8 cellular contexts compared by ENCODE assay signal in the genomic region with DNA sequence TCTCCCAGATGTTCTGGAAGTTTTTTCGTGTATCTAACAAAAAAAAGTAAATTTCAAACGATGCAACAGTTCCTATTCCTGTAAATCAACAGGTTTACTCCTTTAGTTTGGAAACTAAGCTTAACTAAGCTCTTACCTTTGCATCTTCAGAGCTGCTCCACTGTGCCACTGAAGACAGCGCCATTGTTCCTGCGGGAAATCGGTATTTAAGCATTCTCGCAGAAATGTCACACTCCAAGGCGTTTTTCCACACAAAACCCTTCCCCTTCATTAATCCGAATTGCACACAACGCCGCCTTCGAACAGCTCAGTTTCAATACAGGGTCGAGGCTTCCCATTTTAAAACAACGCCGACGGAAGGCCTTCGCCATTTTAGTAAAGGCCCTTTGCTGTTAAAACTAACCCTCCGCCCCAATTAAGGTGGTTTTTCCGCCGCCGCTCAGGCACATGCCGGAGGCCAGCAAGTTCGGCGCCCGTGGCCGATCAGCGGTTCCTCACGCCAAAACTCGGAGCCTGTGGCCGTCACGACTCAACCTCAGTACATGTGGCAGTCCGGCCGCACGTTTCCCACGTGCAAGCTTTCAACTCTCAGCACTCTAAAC. TPM values are rescaled to one million over a fixed set of nuclear protein-coding genes. Genes with fewer than 3 reads are reported as not detected.
DNase-seq lines count a peak whose midpoint lies in the region; ATAC-seq and TF ChIP-seq lines count a peak whose summit lies in the region.

No MANE protein-coding gene starts in this region.

- H2AFZ ChIP-seq in neuron (ENCODE audit: low read depth, low read length), result no peak overlapping the region

- ATAC-seq in GM21717 (IDR thresholded peaks at IDR 0.05; ENCODE audit: unreplicated experiment) (peak; percentile 1), Panc1 (peak; percentile 7; the same call in 1 of the 2 replicates)

- TF ChIP-seq CTCF in Panc1 (IDR thresholded peaks at IDR 0.05), result no peak

- 0 to 1% methylated on average over 34 of the region's 34 CpGs for WGBS in esophagus, 2 donors

- BruUV-seq in Panc1 (replicated peaks; lab: Mats Ljungman, UMichigan), result TSS peak; percentile 91

- peak overlapping the region; percentile 95 for H3K27ac ChIP-seq in Panc1 (ENCODE audit: low read length)
- H3K27ac ChIP-seq in esophagus (ENCODE audit: low read depth in 2 of 2, low read length in 1 of 2), result peak overlapping the region; percentile 89 to 95

- DNase-seq in Panc1 (ENCODE audit: low read depth, low spot score) (no peak), NCI-H1694 treated with DMSO at 0.1 percent for 48 hours (lab: John Stamatoyannopoulos, UW) (no peak), cortex of kidney (lab: John Stamatoyannopoulos, UW) (no peak), T1000 (lab: John Stamatoyannopoulos, UW) (no peak), NCI-H524 treated with DMSO at 0.1 percent for 48 hours (lab: John Stamatoyannopoulos, UW) (no peak)

- peaks cover 16% of the 10 kb centered on the region for H3K36me3 ChIP-seq in Panc1 (ENCODE audit: control insufficient read depth, insufficient read depth, low read length)
- H3K36me3 ChIP-seq in esophagus (ENCODE audit: control insufficient read depth in 2 of 2, insufficient read depth in 2 of 2, low read length in 1 of 2), result peaks cover 0 to 2% of the 10 kb centered on the region in 2 donors
- H3K36me3 ChIP-seq in neuron (ENCODE audit: insufficient read depth, low read length), result peaks cover 18% of the 10 kb centered on the region

- POLR2A ChIA-PET in Panc1 (lab: Charles Lee), result interaction anchor here (0.5 to 2.4 kb wide), 7 partner anchors 34 to 531 kb away, joined by 3 to 47 read pairs (median 4); partner anchors contain the start of gene SYNCRIP

- H3K27me3 ChIP-seq in Panc1 (ENCODE audit: control insufficient read depth, insufficient read depth, low read length) (no peaks in the 10 kb centered on the region), esophagus (ENCODE audit: control insufficient read depth in 1 of 2, insufficient read depth in 2 of 2, low read length in 2 of 2) (no peaks in the 10 kb centered on the region), neuron (ENCODE audit: insufficient read depth, low read length) (no peaks in the 10 kb centered on the region)

- H3K4me1 ChIP-seq in Panc1 (ENCODE audit: control insufficient read depth, insufficient read depth, low read length), result peaks cover 26% of the 10 kb centered on the region
- peaks cover 0 to 5% of the 10 kb centered on the region in 2 donors for H3K4me1 ChIP-seq in esophagus (ENCODE audit: control insufficient read depth in 2 of 2, insufficient read depth in 2 of 2, low read length in 1 of 2)
- peaks cover 23% of the 10 kb centered on the region for H3K4me1 ChIP-seq in neuron (ENCODE audit: insufficient read depth, low read length)

- in situ Hi-C loops in Panc1 (cut with HindIII; ENCODE audit: low pct_unique_long_range_greater_than_20kb, low sequenced_read_pairs), result no loop called here

- H3K9me3 ChIP-seq in Panc1 (ENCODE audit: control insufficient read depth, insufficient read depth, low read depth, low read length) (no peaks in the 10 kb centered on the region), esophagus (ENCODE audit: control insufficient read depth in 2 of 2, insufficient read depth in 1 of 2, low read depth in 1 of 2, low read length in 1 of 2) (no peaks in the 10 kb centered on the region), neuron (ENCODE audit: low read length) (no peaks in the 10 kb centered on the region)

- CTCF ChIA-PET in Panc1 (lab: Charles Lee), result interaction anchor here (0.7 kb wide), 1 partner anchor 38 kb away, joined by 4 read pairs; no protein-coding TSS in a partner anchor

- H3K4me3 ChIP-seq in Panc1 (ENCODE audit: low read depth in 2 of 2, low read length in 2 of 2) (peak overlapping the region; percentile 70 to 96), esophagus (ENCODE audit: low read depth in 1 of 2, low read length in 2 of 2) (peak overlapping the region; percentile 89 to 93), neuron (ENCODE audit: low read length) (peak overlapping the region; percentile 85)

- intact Hi-C loops in Panc1 (cut with micrococcal nuclease; ENCODE audit: unreplicated experiment), result loop anchor here (1.0 kb wide), 1 partner anchor 34 kb away; no protein-coding TSS in a partner anchor

RNA-seq across cellular contexts. Expression of gene SYNCRIP, which starts 35.4 kb away (rescaled TPM):
- 141 TPM for total RNA-seq in Panc1 (2021; ENCODE audit: unreplicated experiment)
- 86.3 TPM for polyA plus RNA-seq in Panc1 (2012; ENCODE audit: insufficient read length)
- 10 to 100 TPM; 34.2 to 56.3 TPM for polyA plus RNA-seq in esophagus
